In genomic region chr6:107488875-107489635, GRCh38 we compare ENCODE assay signal across 8 cellular contexts. TPM values are rescaled to one million over a fixed set of nuclear protein-coding genes. Genes with fewer than 3 reads are reported as not detected.
DNase-seq lines count a peak whose midpoint lies in the region; ATAC-seq, FAIRE-seq and TF ChIP-seq lines count a peak whose summit lies in the region.

No MANE protein-coding gene starts in this region.

- no peak for ATAC-seq in HG03097 (IDR thresholded peaks at IDR 0.05; ENCODE audit: low FRiP score, unreplicated experiment)

- H3K27ac ChIP-seq in neutrophil = no peak overlapping the region

- no peaks in the 10 kb centered on the region for H3K9me3 Mint-ChIP-seq in activated T-helper 2 cell treated with anti-CD3 and anti-CD28 coated beads, Interferon-gamma antibody, Interleukin-2, Interleukin-4, amounts not matched to agents 10 μg/mL and 5 μg/mL and 100 μg/mL, durations not matched to agents 14 hours and 24 hours and 36 hours

- no peaks in the 10 kb centered on the region for H3K9me3 ChIP-seq in neutrophil

- peaks cover 47% of the 10 kb centered on the region for H3K27me3 Mint-ChIP-seq in activated T-helper 2 cell treated with anti-CD3 and anti-CD28 coated beads, Interferon-gamma antibody, Interleukin-2, Interleukin-4, amounts not matched to agents 10 μg/mL and 5 μg/mL and 100 μg/mL, durations not matched to agents 14 hours and 24 hours and 36 hours (ENCODE audit: low read depth)

- H3K27me3 ChIP-seq in neutrophil = peaks cover 100% of the 10 kb centered on the region

- H3K4me3 Mint-ChIP-seq in activated T-helper 2 cell treated with anti-CD3 and anti-CD28 coated beads, Interferon-gamma antibody, Interleukin-2, Interleukin-4, amounts not matched to agents 10 μg/mL and 5 μg/mL and 100 μg/mL, durations not matched to agents 14 hours and 24 hours and 36 hours (ENCODE audit: low read depth) = peak overlapping the region; percentile 88

- no peaks in the 10 kb centered on the region for H3K36me3 Mint-ChIP-seq in activated T-helper 2 cell treated with anti-CD3 and anti-CD28 coated beads, Interferon-gamma antibody, Interleukin-2, Interleukin-4, amounts not matched to agents 10 μg/mL and 5 μg/mL and 100 μg/mL, durations not matched to agents 14 hours and 24 hours and 36 hours (ENCODE audit: low read depth)

- TF ChIP-seq CTCF in neutrophil (IDR thresholded peaks at IDR 0.05) = no peak

- no peak for FAIRE-seq in H54 (lab: Jason Lieb, UNC)

- DNase-seq in NCI-H82 (lab: John Stamatoyannopoulos, UW) = peak; percentile 57
- no peak for DNase-seq in NCI-H82 treated with DMSO at 0.1 percent for 48 hours (lab: John Stamatoyannopoulos, UW; ENCODE audit: unreplicated experiment)
- DNase-seq in NCI-H146 treated with DMSO at 0.1 percent for 48 hours (lab: John Stamatoyannopoulos, UW; ENCODE audit: unreplicated experiment) = peak; percentile 27
- DNase-seq in activated T-helper 2 cell treated with anti-CD3 and anti-CD28 coated beads, Interferon-gamma antibody, Interleukin-2, Interleukin-4, amounts not matched to agents 10 μg/mL and 5 μg/mL and 100 μg/mL, durations not matched to agents 14 hours and 24 hours and 36 hours (ENCODE audit: low spot score) = no peak
- DNase-seq in globus pallidus (ENCODE audit: low spot score) = peak; percentile 51
- DNase-seq in H54 (ENCODE audit: insufficient read length, low spot score) = no peak

- peak overlapping the region; percentile 21 to 54 for H3K4me3 ChIP-seq in neutrophil (ENCODE audit: low read depth in 1 of 2, low read length in 1 of 2)

- TF ChIP-seq POLR2A in H54 (IDR thresholded peaks at IDR 0.05; ENCODE audit: low read depth, low read length) = no peak

- peaks cover 23 to 37% of the 10 kb centered on the region in 2 experiments for H3K4me1 ChIP-seq in neutrophil (ENCODE audit: control insufficient read depth in 1 of 2, insufficient read depth in 1 of 2, low read depth in 1 of 2, low read length in 1 of 2)

- no peak overlapping the region for H3K27ac Mint-ChIP-seq in activated T-helper 2 cell treated with anti-CD3 and anti-CD28 coated beads, Interferon-gamma antibody, Interleukin-2, Interleukin-4, amounts not matched to agents 10 μg/mL and 5 μg/mL and 100 μg/mL, durations not matched to agents 14 hours and 24 hours and 36 hours

- peaks cover 20% of the 10 kb centered on the region for H3K4me1 Mint-ChIP-seq in activated T-helper 2 cell treated with anti-CD3 and anti-CD28 coated beads, Interferon-gamma antibody, Interleukin-2, Interleukin-4, amounts not matched to agents 10 μg/mL and 5 μg/mL and 100 μg/mL, durations not matched to agents 14 hours and 24 hours and 36 hours (ENCODE audit: low read depth)

- intact Hi-C loops in activated T-helper 2 cell treated with anti-CD3 and anti-CD28 coated beads, Interferon-gamma antibody, Interleukin-2, Interleukin-4, amounts not matched to agents 10 μg/mL and 5 μg/mL and 100 μg/mL, durations not matched to agents 14 hours and 24 hours and 36 hours (cut with micrococcal nuclease) = loop anchor here (2.0 to 10.0 kb wide), 3 partner anchors 30 to 374 kb away; partner anchors contain the start of genes BEND3 and PDSS2

- H3K36me3 ChIP-seq in neutrophil = no peaks in the 10 kb centered on the region

RNA-seq across cellular contexts. Expression of gene SOBP, which starts 0.9 kb away (rescaled TPM):
- total RNA-seq in activated T-helper 2 cell treated with anti-CD3 and anti-CD28 coated beads, Interferon-gamma antibody, Interleukin-2, Interleukin-4, amounts not matched to agents 10 μg/mL and 5 μg/mL and 100 μg/mL, durations not matched to agents 14 hours and 24 hours and 36 hours = 0.02 and 0.18 TPM in 2 replicates

RNA-seq across cellular contexts. Expression of gene PDSS2, which starts 29.7 kb away (rescaled TPM):
- 13.0 and 14.4 TPM in 2 replicates for total RNA-seq in activated T-helper 2 cell treated with anti-CD3 and anti-CD28 coated beads, Interferon-gamma antibody, Interleukin-2, Interleukin-4, amounts not matched to agents 10 μg/mL and 5 μg/mL and 100 μg/mL, durations not matched to agents 14 hours and 24 hours and 36 hours

Comparison
In these comparisons a context has a peak if more than half of its experiments do, and no peak if none do; other contexts are left out.
1. DNase-seq: peak in NCI-H82 (single experiment), NCI-H146 treated with DMSO at 0.1 percent for 48 hours (single experiment) and globus pallidus (single experiment); none in NCI-H82 treated with DMSO at 0.1 percent for 48 hours (single experiment), activated T-helper 2 cell treated with anti-CD3 and anti-CD28 coated beads, Interferon-gamma antibody, Interleukin-2, Interleukin-4, amounts not matched to agents 10 μg/mL and 5 μg/mL and 100 μg/mL, durations not matched to agents 14 hours and 24 hours and 36 hours (single experiment) and H54 (single experiment).